Comparison of ENCODE assay signal across 1 cellular context in the genomic region with DNA sequence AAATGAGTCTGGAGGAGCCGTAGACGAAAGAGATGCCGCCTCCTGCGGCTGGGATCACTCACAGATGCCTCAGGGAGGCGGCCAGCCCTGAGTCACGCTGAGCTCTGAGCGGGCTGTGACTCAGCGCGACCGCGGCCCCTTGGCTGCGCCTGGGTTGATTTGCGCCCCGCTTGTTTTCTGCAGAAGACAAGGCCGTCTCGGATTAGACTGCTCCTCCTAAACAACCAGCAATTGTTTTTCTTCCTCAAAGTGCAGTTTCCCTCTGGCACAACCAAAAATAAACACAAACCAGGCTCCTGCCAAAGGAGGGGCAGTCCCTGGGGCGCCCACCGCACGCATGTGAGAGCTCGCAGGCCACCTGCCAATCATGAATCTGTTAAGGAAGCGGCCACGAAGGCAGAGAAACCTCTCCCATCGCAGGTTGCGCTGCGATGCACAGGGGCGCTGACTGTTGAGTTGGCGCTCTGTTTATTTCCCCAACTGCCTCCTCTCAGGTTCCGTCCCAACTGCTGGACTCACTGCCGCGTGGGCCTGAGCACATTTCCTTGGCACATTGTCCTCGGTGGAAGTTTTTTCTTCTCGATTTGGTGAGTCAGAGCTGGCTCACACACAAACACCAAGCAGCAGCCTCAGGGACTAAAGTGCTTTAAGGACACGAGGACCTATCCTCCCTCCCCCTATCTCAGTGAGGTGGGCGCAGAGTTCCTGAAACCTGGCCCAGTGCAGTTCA.
A peak's percentile ranks its signal among the peaks of the same experiment; 100 is the strongest.
TF ChIP-seq lines count a peak whose summit lies in the region.

No MANE protein-coding gene starts in this region.

TF ChIP-seq in K562, 482 proteins besides CTCF, POLR2A, EP300 and RAD21 (continued from another document and continues in another):
- TF ChIP-seq, protein P1, sequence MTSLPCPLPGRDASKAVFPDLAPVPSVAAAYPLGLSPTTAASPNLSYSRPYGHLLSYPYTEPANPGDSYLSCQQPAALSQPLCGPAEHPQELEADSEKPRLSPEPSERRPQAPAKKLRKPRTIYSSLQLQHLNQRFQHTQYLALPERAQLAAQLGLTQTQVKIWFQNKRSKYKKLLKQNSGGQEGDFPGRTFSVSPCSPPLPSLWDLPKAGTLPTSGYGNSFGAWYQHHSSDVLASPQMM (CRISPR knock-in tag; IDR thresholded peaks at IDR 0.05) = 0 out of 2 replicates have a peak, but pooled peaks have one; percentile 16
- no peak for TF ChIP-seq PPARD (CRISPR knock-in tag; IDR thresholded peaks at IDR 0.05)
- TF ChIP-seq JUND (IDR thresholded peaks at IDR 0.05; ENCODE audit: borderline replicate concordance, low read depth, low read length) = peak; percentile 95
- peak; percentile 92; the same call in 2 of the 3 replicates for TF ChIP-seq JUND (tag; IDR thresholded peaks at IDR 0.05; ENCODE audit: borderline replicate concordance, low read depth, low read length)
- 0 out of 2 replicates have a peak, but pooled peaks have one; percentile 52 for TF ChIP-seq HMG20B (CRISPR knock-in tag; IDR thresholded peaks at IDR 0.05)
- 0 out of 2 replicates have a peak, but pooled peaks have one; percentile 73 for TF ChIP-seq ZKSCAN8 (CRISPR knock-in tag; IDR thresholded peaks at IDR 0.05)
- no peak; the same call in 1 of the 2 replicates for TF ChIP-seq GABPB1 (CRISPR knock-in tag; IDR thresholded peaks at IDR 0.05)
- peak; percentile 73; the same call in 1 of the 2 replicates for TF ChIP-seq ZBTB17 (CRISPR knock-in tag; IDR thresholded peaks at IDR 0.05)
- TF ChIP-seq POLR2B (IDR thresholded peaks at IDR 0.05; ENCODE audit: low read depth, partially characterized antibody) = peak; percentile 61
- TF ChIP-seq FOSL1 (tag; conservative IDR thresholded peaks at IDR 0.05) = peak; percentile 97
- no peak for TF ChIP-seq MIER1 (IDR thresholded peaks at IDR 0.05; ENCODE audit: low read depth)
- TF ChIP-seq, protein P2, sequence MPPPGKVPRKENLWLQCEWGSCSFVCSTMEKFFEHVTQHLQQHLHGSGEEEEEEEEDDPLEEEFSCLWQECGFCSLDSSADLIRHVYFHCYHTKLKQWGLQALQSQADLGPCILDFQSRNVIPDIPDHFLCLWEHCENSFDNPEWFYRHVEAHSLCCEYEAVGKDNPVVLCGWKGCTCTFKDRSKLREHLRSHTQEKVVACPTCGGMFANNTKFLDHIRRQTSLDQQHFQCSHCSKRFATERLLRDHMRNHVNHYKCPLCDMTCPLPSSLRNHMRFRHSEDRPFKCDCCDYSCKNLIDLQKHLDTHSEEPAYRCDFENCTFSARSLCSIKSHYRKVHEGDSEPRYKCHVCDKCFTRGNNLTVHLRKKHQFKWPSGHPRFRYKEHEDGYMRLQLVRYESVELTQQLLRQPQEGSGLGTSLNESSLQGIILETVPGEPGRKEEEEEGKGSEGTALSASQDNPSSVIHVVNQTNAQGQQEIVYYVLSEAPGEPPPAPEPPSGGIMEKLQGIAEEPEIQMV (tag; conservative IDR thresholded peaks at IDR 0.05; ENCODE audit: low read depth) = 0 out of 2 replicates have a peak, but pooled peaks have one; percentile 38
- TF ChIP-seq NEUROD1 (IDR thresholded peaks at IDR 0.05; ENCODE audit: borderline replicate concordance, low read depth, low read length, partially characterized antibody) = peak; percentile 83
- TF ChIP-seq CBX8 (IDR thresholded peaks at IDR 0.05; ENCODE audit: borderline replicate concordance, extremely low read depth, low read depth, low read length, poor library complexity, severe bottlenecking) = no peak
- TF ChIP-seq MECOM (CRISPR knock-in tag; IDR thresholded peaks at IDR 0.05) = peak; percentile 94
- TF ChIP-seq HDAC2 (IDR thresholded peaks at IDR 0.05) = peak; percentile 90
- TF ChIP-seq, protein P3, sequence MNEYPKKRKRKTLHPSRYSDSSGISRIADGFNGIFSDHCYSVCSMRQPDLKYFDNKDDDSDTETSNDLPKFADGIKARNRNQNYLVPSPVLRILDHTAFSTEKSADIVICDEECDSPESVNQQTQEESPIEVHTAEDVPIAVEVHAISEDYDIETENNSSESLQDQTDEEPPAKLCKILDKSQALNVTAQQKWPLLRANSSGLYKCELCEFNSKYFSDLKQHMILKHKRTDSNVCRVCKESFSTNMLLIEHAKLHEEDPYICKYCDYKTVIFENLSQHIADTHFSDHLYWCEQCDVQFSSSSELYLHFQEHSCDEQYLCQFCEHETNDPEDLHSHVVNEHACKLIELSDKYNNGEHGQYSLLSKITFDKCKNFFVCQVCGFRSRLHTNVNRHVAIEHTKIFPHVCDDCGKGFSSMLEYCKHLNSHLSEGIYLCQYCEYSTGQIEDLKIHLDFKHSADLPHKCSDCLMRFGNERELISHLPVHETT (CRISPR knock-in tag; conservative IDR thresholded peaks at IDR 0.05 in 1 of 2, IDR thresholded peaks at IDR 0.05 in 1 of 2) = peak in 1 of 2 experiments; percentile 76; a peak in 1 of 4 replicates
- peak; percentile 91 for TF ChIP-seq BRD4 (IDR thresholded peaks at IDR 0.05)
- TF ChIP-seq, protein P4, sequence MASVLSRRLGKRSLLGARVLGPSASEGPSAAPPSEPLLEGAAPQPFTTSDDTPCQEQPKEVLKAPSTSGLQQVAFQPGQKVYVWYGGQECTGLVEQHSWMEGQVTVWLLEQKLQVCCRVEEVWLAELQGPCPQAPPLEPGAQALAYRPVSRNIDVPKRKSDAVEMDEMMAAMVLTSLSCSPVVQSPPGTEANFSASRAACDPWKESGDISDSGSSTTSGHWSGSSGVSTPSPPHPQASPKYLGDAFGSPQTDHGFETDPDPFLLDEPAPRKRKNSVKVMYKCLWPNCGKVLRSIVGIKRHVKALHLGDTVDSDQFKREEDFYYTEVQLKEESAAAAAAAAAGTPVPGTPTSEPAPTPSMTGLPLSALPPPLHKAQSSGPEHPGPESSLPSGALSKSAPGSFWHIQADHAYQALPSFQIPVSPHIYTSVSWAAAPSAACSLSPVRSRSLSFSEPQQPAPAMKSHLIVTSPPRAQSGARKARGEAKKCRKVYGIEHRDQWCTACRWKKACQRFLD (CRISPR knock-in tag; IDR thresholded peaks at IDR 0.05) = peak; percentile 89; the same call in 1 of the 2 replicates
- TF ChIP-seq PTRF (tag; IDR thresholded peaks at IDR 0.05) = peak; percentile 64; the same call in 1 of the 2 replicates
- peak; percentile 84 for TF ChIP-seq ZNF232 (CRISPR knock-in tag; IDR thresholded peaks at IDR 0.05)
- peak; percentile 67; the same call in 1 of the 2 replicates for TF ChIP-seq XRCC5 (IDR thresholded peaks at IDR 0.05; ENCODE audit: low read depth, low read length)
- peak; percentile 88; the same call in 1 of the 2 replicates for TF ChIP-seq NFRKB (IDR thresholded peaks at IDR 0.05; ENCODE audit: low read depth)
- peak in 1 of 2 experiments; percentile 90; a peak in 2 of 4 replicates for TF ChIP-seq SRF (CRISPR knock-in tag; IDR thresholded peaks at IDR 0.05)
- TF ChIP-seq TEAD2 (tag; IDR thresholded peaks at IDR 0.05) = peak; percentile 30; the same call in 1 of the 2 replicates
- no peak for TF ChIP-seq ZNF707 (CRISPR knock-in tag; conservative IDR thresholded peaks at IDR 0.05)
- 0 out of 2 replicates have a peak, but pooled peaks have one; percentile 54 for TF ChIP-seq LARP7 (IDR thresholded peaks at IDR 0.05)
- TF ChIP-seq, protein P5, sequence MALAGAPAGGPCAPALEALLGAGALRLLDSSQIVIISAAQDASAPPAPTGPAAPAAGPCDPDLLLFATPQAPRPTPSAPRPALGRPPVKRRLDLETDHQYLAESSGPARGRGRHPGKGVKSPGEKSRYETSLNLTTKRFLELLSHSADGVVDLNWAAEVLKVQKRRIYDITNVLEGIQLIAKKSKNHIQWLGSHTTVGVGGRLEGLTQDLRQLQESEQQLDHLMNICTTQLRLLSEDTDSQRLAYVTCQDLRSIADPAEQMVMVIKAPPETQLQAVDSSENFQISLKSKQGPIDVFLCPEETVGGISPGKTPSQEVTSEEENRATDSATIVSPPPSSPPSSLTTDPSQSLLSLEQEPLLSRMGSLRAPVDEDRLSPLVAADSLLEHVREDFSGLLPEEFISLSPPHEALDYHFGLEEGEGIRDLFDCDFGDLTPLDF (CRISPR knock-in tag; IDR thresholded peaks at IDR 0.05) = no peak
- peak; percentile 89 for TF ChIP-seq SMARCA4 (IDR thresholded peaks at IDR 0.05)
- TF ChIP-seq, protein P6, sequence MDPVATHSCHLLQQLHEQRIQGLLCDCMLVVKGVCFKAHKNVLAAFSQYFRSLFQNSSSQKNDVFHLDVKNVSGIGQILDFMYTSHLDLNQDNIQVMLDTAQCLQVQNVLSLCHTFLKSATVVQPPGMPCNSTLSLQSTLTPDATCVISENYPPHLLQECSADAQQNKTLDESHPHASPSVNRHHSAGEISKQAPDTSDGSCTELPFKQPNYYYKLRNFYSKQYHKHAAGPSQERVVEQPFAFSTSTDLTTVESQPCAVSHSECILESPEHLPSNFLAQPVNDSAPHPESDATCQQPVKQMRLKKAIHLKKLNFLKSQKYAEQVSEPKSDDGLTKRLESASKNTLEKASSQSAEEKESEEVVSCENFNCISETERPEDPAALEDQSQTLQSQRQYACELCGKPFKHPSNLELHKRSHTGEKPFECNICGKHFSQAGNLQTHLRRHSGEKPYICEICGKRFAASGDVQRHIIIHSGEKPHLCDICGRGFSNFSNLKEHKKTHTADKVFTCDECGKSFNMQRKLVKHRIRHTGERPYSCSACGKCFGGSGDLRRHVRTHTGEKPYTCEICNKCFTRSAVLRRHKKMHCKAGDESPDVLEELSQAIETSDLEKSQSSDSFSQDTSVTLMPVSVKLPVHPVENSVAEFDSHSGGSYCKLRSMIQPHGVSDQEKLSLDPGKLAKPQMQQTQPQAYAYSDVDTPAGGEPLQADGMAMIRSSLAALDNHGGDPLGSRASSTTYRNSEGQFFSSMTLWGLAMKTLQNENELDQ (CRISPR knock-in tag; IDR thresholded peaks at IDR 0.05; ENCODE audit: borderline replicate concordance) = 0 out of 2 replicates have a peak, but pooled peaks have one; percentile 25
- no peak for TF ChIP-seq HOXB6 (CRISPR knock-in tag; IDR thresholded peaks at IDR 0.05; ENCODE audit: borderline replicate concordance)
- TF ChIP-seq, protein P7, sequence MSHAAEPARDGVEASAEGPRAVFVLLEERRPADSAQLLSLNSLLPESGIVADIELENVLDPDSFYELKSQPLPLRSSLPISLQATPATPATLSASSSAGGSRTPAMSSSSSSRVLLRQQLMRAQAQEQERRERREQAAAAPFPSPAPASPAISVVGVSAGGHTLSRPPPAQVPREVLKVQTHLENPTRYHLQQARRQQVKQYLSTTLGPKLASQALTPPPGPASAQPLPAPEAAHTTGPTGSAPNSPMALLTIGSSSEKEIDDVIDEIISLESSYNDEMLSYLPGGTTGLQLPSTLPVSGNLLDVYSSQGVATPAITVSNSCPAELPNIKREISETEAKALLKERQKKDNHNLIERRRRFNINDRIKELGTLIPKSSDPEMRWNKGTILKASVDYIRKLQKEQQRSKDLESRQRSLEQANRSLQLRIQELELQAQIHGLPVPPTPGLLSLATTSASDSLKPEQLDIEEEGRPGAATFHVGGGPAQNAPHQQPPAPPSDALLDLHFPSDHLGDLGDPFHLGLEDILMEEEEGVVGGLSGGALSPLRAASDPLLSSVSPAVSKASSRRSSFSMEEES (CRISPR knock-in tag; IDR thresholded peaks at IDR 0.05) = 0 out of 2 replicates have a peak, but pooled peaks have one; percentile 1
- peak; percentile 91 for TF ChIP-seq ZNF668 (CRISPR knock-in tag; IDR thresholded peaks at IDR 0.05)
- peak; percentile 51; the same call in 1 of the 2 replicates for TF ChIP-seq ELF1 (tag; IDR thresholded peaks at IDR 0.05)
- no peak for TF ChIP-seq NCOA2 (IDR thresholded peaks at IDR 0.05; ENCODE audit: partially characterized antibody in 2 of 2)
- peak; percentile 95 for TF ChIP-seq SMARCE1 (IDR thresholded peaks at IDR 0.05)
- TF ChIP-seq SETDB1 (IDR thresholded peaks at IDR 0.05; ENCODE audit: low read length) = peak; percentile 31
- TF ChIP-seq ZNF239 (CRISPR knock-in tag; IDR thresholded peaks at IDR 0.05) = no peak
- TF ChIP-seq FOXM1 (IDR thresholded peaks at IDR 0.05; ENCODE audit: low read depth) = no peak
- TF ChIP-seq FOXM1 (CRISPR knock-in tag; IDR thresholded peaks at IDR 0.05; ENCODE audit: low read depth) = peak; percentile 85; the same call in 1 of the 2 replicates
- TF ChIP-seq FOS (IDR thresholded peaks at IDR 0.05; ENCODE audit: extremely low read depth, insufficient read length) = peak; percentile 69
- TF ChIP-seq, protein P8, sequence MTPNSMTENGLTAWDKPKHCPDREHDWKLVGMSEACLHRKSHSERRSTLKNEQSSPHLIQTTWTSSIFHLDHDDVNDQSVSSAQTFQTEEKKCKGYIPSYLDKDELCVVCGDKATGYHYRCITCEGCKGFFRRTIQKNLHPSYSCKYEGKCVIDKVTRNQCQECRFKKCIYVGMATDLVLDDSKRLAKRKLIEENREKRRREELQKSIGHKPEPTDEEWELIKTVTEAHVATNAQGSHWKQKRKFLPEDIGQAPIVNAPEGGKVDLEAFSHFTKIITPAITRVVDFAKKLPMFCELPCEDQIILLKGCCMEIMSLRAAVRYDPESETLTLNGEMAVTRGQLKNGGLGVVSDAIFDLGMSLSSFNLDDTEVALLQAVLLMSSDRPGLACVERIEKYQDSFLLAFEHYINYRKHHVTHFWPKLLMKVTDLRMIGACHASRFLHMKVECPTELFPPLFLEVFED (CRISPR knock-in tag; conservative IDR thresholded peaks at IDR 0.05) = 0 out of 2 replicates have a peak, but pooled peaks have one; percentile 66
- TF ChIP-seq ZSCAN29 (IDR thresholded peaks at IDR 0.05) = 0 out of 2 replicates have a peak, but pooled peaks have one; percentile 28
- TF ChIP-seq CXXC5 (CRISPR knock-in tag; IDR thresholded peaks at IDR 0.05) = peak; percentile 93
- TF ChIP-seq BHLHE40 (IDR thresholded peaks at IDR 0.05; ENCODE audit: low read length) = peak; percentile 73
- no peak for TF ChIP-seq SIN3A (IDR thresholded peaks at IDR 0.05; ENCODE audit: borderline replicate concordance in 2 of 2, control insufficient read depth in 1 of 2, low read depth in 2 of 2, low read length in 2 of 2)
- TF ChIP-seq ZNF24 (IDR thresholded peaks at IDR 0.05) = peak; percentile 27; the same call in 1 of the 2 replicates
- peak; percentile 98 for TF ChIP-seq BACH1 (tag; IDR thresholded peaks at IDR 0.05)
- TF ChIP-seq ZNF3 (CRISPR knock-in tag; IDR thresholded peaks at IDR 0.05) = 0 out of 2 replicates have a peak, but pooled peaks have one; percentile 41
- TF ChIP-seq, protein P9, sequence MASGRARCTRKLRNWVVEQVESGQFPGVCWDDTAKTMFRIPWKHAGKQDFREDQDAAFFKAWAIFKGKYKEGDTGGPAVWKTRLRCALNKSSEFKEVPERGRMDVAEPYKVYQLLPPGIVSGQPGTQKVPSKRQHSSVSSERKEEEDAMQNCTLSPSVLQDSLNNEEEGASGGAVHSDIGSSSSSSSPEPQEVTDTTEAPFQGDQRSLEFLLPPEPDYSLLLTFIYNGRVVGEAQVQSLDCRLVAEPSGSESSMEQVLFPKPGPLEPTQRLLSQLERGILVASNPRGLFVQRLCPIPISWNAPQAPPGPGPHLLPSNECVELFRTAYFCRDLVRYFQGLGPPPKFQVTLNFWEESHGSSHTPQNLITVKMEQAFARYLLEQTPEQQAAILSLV (tag; IDR thresholded peaks at IDR 0.05) = peak; percentile 47; the same call in 1 of the 2 replicates
